24 cellular contexts compared by ENCODE assay signal in the genomic region with DNA sequence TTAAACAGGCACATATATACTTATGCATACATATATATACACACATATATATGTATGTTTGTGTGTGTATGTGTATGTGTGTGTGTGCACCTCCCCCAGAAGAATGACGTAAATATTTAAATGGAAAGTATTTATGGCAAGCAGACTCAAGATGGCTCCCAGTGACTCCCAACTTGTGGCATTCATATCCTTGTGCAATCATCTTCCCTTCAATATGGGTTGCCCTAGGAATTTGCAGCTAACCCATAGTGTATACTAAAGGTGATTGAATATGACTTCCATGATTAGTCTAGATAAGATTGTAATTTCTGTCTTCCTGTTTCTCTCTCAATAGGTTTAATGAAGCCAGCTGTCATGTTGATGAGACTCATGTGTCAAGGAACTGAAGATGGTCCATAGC.
DNase-seq lines count a peak whose midpoint lies in the region; ATAC-seq and TF ChIP-seq lines count a peak whose summit lies in the region.
"Had no signal": no experiment of that assay in that cellular context is flagged by ENCODE, and none has a peak within 500 bp of the region (broad histone marks: within the 10 kb centered on the region; RNA-seq: fewer than 3 reads in every experiment).

No MANE protein-coding gene starts in this region.

- H3K9me3 Mint-ChIP-seq in neural progenitor cell (no peaks in the 10 kb centered on the region), endothelial cell (ENCODE audit: unreplicated experiment) (no peaks in the 10 kb centered on the region)
- H3K9me3 Mint-ChIP-seq: CD14-positive monocyte; CD4-positive, alpha-beta T cell had no signal

- H3F3A ChIP-seq in neural progenitor cell (ENCODE audit: low read depth) = no peaks in the 10 kb centered on the region

- no peak overlapping the region for H3K27ac ChIP-seq in neural progenitor cell
- peak overlapping the region; percentile 54 for H3K27ac ChIP-seq in psoas muscle
- H3K27ac ChIP-seq in esophagus squamous epithelium = no peak overlapping the region
- H3K27ac ChIP-seq: 22Rv1; BLaER1 treated with 17β-estradiol and CSF1 and Interleukin-3, amounts not matched to agents 10 nM and 100 nM had no signal

- no peaks in the 10 kb centered on the region for H3K9me3 ChIP-seq in neural progenitor cell (ENCODE audit: low read depth)
- no peaks in the 10 kb centered on the region for H3K9me3 ChIP-seq in psoas muscle
- no peaks in the 10 kb centered on the region for H3K9me3 ChIP-seq in esophagus squamous epithelium
- H3K9me3 ChIP-seq: BE2C; BLaER1 treated with 17β-estradiol and CSF1 and Interleukin-3, amounts not matched to agents 10 nM and 100 nM had no signal

- H3K4me1 ChIP-seq in neural progenitor cell (no peaks in the 10 kb centered on the region), psoas muscle (peaks cover 17% of the 10 kb centered on the region), esophagus squamous epithelium (no peaks in the 10 kb centered on the region)
- H3K4me1 ChIP-seq: BE2C; BLaER1 treated with 17β-estradiol and CSF1 and Interleukin-3, amounts not matched to agents 10 nM and 100 nM had no signal

- H3K27me3 Mint-ChIP-seq in neural progenitor cell (ENCODE audit: insufficient read depth, low read depth) (no peaks in the 10 kb centered on the region), endothelial cell (ENCODE audit: unreplicated experiment) (no peaks in the 10 kb centered on the region)
- H3K27me3 Mint-ChIP-seq: CD4-positive, alpha-beta T cell; CD8-positive, alpha-beta memory T cell had no signal

- H4K20me1 ChIP-seq in neural progenitor cell (ENCODE audit: low read depth) = no peaks in the 10 kb centered on the region
- H4K20me1 ChIP-seq: BLaER1 treated with 17β-estradiol and CSF1 and Interleukin-3, amounts not matched to agents 10 nM and 100 nM had no signal

- H2AFZ ChIP-seq in neural progenitor cell (replicated peaks) = peak overlapping the region; percentile 2

- H3K36me3 ChIP-seq in neural progenitor cell (no peaks in the 10 kb centered on the region), psoas muscle (ENCODE audit: insufficient read depth in 1 of 2, low read depth in 1 of 2) (peaks cover 0 to 63% of the 10 kb centered on the region in 2 donors), esophagus squamous epithelium (no peaks in the 10 kb centered on the region)
- H3K36me3 ChIP-seq: BE2C; BLaER1 treated with 17β-estradiol and CSF1 and Interleukin-3, amounts not matched to agents 10 nM and 100 nM had no signal

- 0 to 40% (median 39%) methylated on average over 1 of the region's 1 CpG for WGBS in psoas muscle, 3 donors
- 54 to 56% methylated on average over 1 of the region's 1 CpG for WGBS in esophagus squamous epithelium, 2 donors

- H3K4me3 ChIP-seq in neural progenitor cell (no peak overlapping the region), psoas muscle (no peak overlapping the region), esophagus squamous epithelium (no peak overlapping the region)
- H3K4me3 ChIP-seq: BLaER1 treated with 17β-estradiol and CSF1 and Interleukin-3, amounts not matched to agents 10 nM and 100 nM; GM12878 had no signal

- no peak for TF ChIP-seq POLR2A in esophagus squamous epithelium (IDR thresholded peaks at IDR 0.05)

- no peaks in the 10 kb centered on the region for H3K4me1 Mint-ChIP-seq in neural progenitor cell
- no peaks in the 10 kb centered on the region for H3K4me1 Mint-ChIP-seq in endothelial cell (ENCODE audit: unreplicated experiment)
- H3K4me1 Mint-ChIP-seq: CD14-positive monocyte; CD8-positive, alpha-beta memory T cell had no signal

- no peak for TF ChIP-seq CTCF in neural progenitor cell (IDR thresholded peaks at IDR 0.05)
- TF ChIP-seq CTCF in psoas muscle (IDR thresholded peaks at IDR 0.05) = no peak
- TF ChIP-seq CTCF in endothelial cell (IDR thresholded peaks at IDR 0.05; ENCODE audit: unreplicated experiment) = no peak
- no peak for TF ChIP-seq CTCF in esophagus squamous epithelium (IDR thresholded peaks at IDR 0.05)

- H3K36me3 Mint-ChIP-seq in neural progenitor cell = no peaks in the 10 kb centered on the region
- no peaks in the 10 kb centered on the region for H3K36me3 Mint-ChIP-seq in endothelial cell (ENCODE audit: low read depth, unreplicated experiment)
- H3K36me3 Mint-ChIP-seq: CD14-positive monocyte; CD8-positive, alpha-beta memory T cell had no signal

- H3K9ac ChIP-seq in neural progenitor cell = no peak overlapping the region
- H3K9ac ChIP-seq: BLaER1 treated with 17β-estradiol and CSF1 and Interleukin-3, amounts not matched to agents 10 nM and 100 nM had no signal

- H3K27ac Mint-ChIP-seq in neural progenitor cell = no peak overlapping the region
- no peak overlapping the region for H3K27ac Mint-ChIP-seq in endothelial cell (ENCODE audit: unreplicated experiment)
- H3K27ac Mint-ChIP-seq: CD14-positive monocyte; CD4-positive, alpha-beta T cell; CD8-positive, alpha-beta memory T cell had no signal

- H3K4me3 Mint-ChIP-seq in neural progenitor cell (no peak overlapping the region), endothelial cell (ENCODE audit: unreplicated experiment) (no peak overlapping the region)
- H3K4me3 Mint-ChIP-seq: CD14-positive monocyte; CD4-positive, alpha-beta T cell; CD8-positive, alpha-beta memory T cell had no signal

- no peak overlapping the region for H3K4me2 ChIP-seq in neural progenitor cell
- H3K4me2 ChIP-seq: BLaER1 treated with 17β-estradiol and CSF1 and Interleukin-3, amounts not matched to agents 10 nM and 100 nM had no signal

- no peaks in the 10 kb centered on the region for H3K79me2 ChIP-seq in neural progenitor cell (ENCODE audit: low read depth)

- peak; percentile 20 for DNase-seq in NCI-H146 (lab: John Stamatoyannopoulos, UW)
- DNase-seq in NCI-H146 treated with DMSO at 0.1 percent for 48 hours (lab: John Stamatoyannopoulos, UW; ENCODE audit: unreplicated experiment) = no peak
- peak; percentile 52 for DNase-seq in amniotic epithelial cell (ENCODE audit: low read depth)
- DNase-seq in neural progenitor cell (ENCODE audit: low spot score) = no peak
- DNase-seq in psoas muscle = no peak
- no peak for DNase-seq in endothelial cell (ENCODE audit: low spot score)
- DNase-seq in esophagus squamous epithelium (lab: John Stamatoyannopoulos, UW) = no peak
- DNase-seq: ACHN; AML-193; BE2C; CD4-positive, alpha-beta T cell; CD8-positive, alpha-beta memory T cell; DMS 273 treated with DMSO at 0.1 percent for 48 hours; DMS79; EL; GDM1; GOT3; H7; HCEC 1CT had no signal

- intact Hi-C loops in psoas muscle (cut with DNase I) = no loop called here
- intact Hi-C loops in esophagus squamous epithelium (cut with DNase I) = no loop called here

- ATAC-seq in psoas muscle (peak; percentile 44 to 64 (median 48)), HG03045 (IDR thresholded peaks at IDR 0.05; ENCODE audit: unreplicated experiment) (no peak)
- ATAC-seq: GM12878 had no signal

- H3K27me3 ChIP-seq in neural progenitor cell = no peaks in the 10 kb centered on the region
- no peaks in the 10 kb centered on the region for H3K27me3 ChIP-seq in psoas muscle (ENCODE audit: insufficient read depth in 3 of 3, low read length in 2 of 3)
- no peaks in the 10 kb centered on the region for H3K27me3 ChIP-seq in esophagus squamous epithelium
- H3K27me3 ChIP-seq: BE2C; BLaER1 treated with 17β-estradiol and CSF1 and Interleukin-3, amounts not matched to agents 10 nM and 100 nM had no signal

Comparison
In these comparisons a context has a peak if more than half of its experiments do, and no peak if none do; other contexts are left out.
1. DNase-seq: peak in NCI-H146 (single experiment) and amniotic epithelial cell (single experiment); none in NCI-H146 treated with DMSO at 0.1 percent for 48 hours (single experiment), neural progenitor cell (single experiment), psoas muscle (0 of 2), endothelial cell (single experiment) and esophagus squamous epithelium (single experiment).